ENCODE assay signal across 21 cellular contexts in genomic region chr4:182288534-182288933, GRCh38. TPM values are rescaled to one million over a fixed set of nuclear protein-coding genes. Genes with fewer than 3 reads are reported as not detected.
"Had no signal": no experiment of that assay in that cellular context is flagged by ENCODE, and none has a peak within 500 bp of the region (broad histone marks: within the 10 kb centered on the region; RNA-seq: fewer than 3 reads in every experiment).

No MANE protein-coding gene starts in this region.

- H3K4me3 ChIP-seq: esophagus muscularis mucosa, gastrocnemius medialis, heart right ventricle, prostate gland, right lobe of liver, skin epidermis, stomach, thoracic aorta, transverse colon had no signal

- DNase-seq: effector memory CD8-positive, alpha-beta T cell; gastrocnemius medialis; heart right ventricle; hypothalamus; kidney glomerular epithelial cell; naive thymus-derived CD4-positive, alpha-beta T cell; nephron progenitor cell; right lobe of liver; stimulated activated CD4-positive, alpha-beta T cell treated with anti-CD3 and anti-CD28 coated beads, Interleukin-2, amount 100 ng/mL, for 24 hours; stimulated activated CD4-positive, alpha-beta T cell treated with anti-CD3 and anti-CD28 coated beads, Interleukin-4, amount 100 ng/mL, for 4 hours; stimulated activated naive CD4-positive, alpha-beta T cell; stomach; substantia nigra; transverse colon had no signal

- H3K4me1 ChIP-seq: esophagus muscularis mucosa, gastrocnemius medialis, heart right ventricle, parathyroid adenoma, prostate gland, right lobe of liver, stomach, transverse colon had no signal

- H3K79me2 ChIP-seq: parathyroid adenoma had no signal

- H3K27ac ChIP-seq: epithelial cell of prostate, esophagus muscularis mucosa, gastrocnemius medialis, heart right ventricle, parathyroid adenoma, prostate gland, right lobe of liver, skin epidermis, stomach, thoracic aorta, transverse colon had no signal

- H3K27me3 ChIP-seq: esophagus muscularis mucosa, gastrocnemius medialis, heart right ventricle, right lobe of liver, stomach, transverse colon had no signal

- ATAC-seq: effector memory CD8-positive, alpha-beta T cell; gastrocnemius medialis; heart right ventricle; naive thymus-derived CD4-positive, alpha-beta T cell; right lobe of liver had no signal

- H3K9ac ChIP-seq: parathyroid adenoma had no signal

- H2AFZ ChIP-seq: parathyroid adenoma had no signal

- H3K36me3 ChIP-seq: esophagus muscularis mucosa, gastrocnemius medialis, heart right ventricle, prostate gland, right lobe of liver, stomach, thoracic aorta, transverse colon had no signal

- H3K9me3 ChIP-seq: esophagus muscularis mucosa, gastrocnemius medialis, heart right ventricle, prostate gland, right lobe of liver, stomach, thoracic aorta, transverse colon had no signal

RNA-seq across cellular contexts. Expression of gene TENM3, which starts 45.3 kb away (rescaled TPM):
- total RNA-seq: mononuclear cell; naive thymus-derived CD4-positive, alpha-beta T cell had no signal
- polyA plus RNA-seq: naive thymus-derived CD4-positive, alpha-beta T cell had no signal
